In genomic region chr19:29715695-29716581, GRCh38 we compare ENCODE assay signal across 8 cellular contexts. TPM values are rescaled to one million over a fixed set of nuclear protein-coding genes. Genes with fewer than 3 reads are reported as not detected.
DNase-seq lines count a peak whose midpoint lies in the region; ATAC-seq, FAIRE-seq and TF ChIP-seq lines count a peak whose summit lies in the region.

No MANE protein-coding gene starts in this region.

- H3K27ac ChIP-seq in BLaER1 (peak overlapping the region; percentile 97), colonic mucosa (peak overlapping the region; percentile 94), mucosa of rectum (ENCODE audit: low read depth in 2 of 2, low read length in 2 of 2) (peak overlapping the region; percentile 83 to 92)

- TF ChIP-seq CTCF in colonic mucosa (IDR thresholded peaks at IDR 0.05) = no peak

- peak overlapping the region; percentile 96 for H3K4me2 ChIP-seq in BLaER1

- H3K4me1 ChIP-seq in BLaER1 (peaks cover 56% of the 10 kb centered on the region), NT2/D1 (ENCODE audit: insufficient read depth, insufficient read length) (peaks cover 7% of the 10 kb centered on the region), colonic mucosa (peaks cover 11% of the 10 kb centered on the region), mucosa of rectum (ENCODE audit: control insufficient read depth in 2 of 2, insufficient read depth in 2 of 2, low read length in 2 of 2) (peaks cover 11 to 14% of the 10 kb centered on the region in 2 donors)

- DNase-seq in NT2/D1 (ENCODE audit: low read depth, low spot score) (no peak), colonic mucosa (peak; percentile 59), GDM1 (lab: John Stamatoyannopoulos, UW) (no peak), frontal cortex (ENCODE audit: low spot score in 2 of 2) (no peak)

- peaks cover 8% of the 10 kb centered on the region; the same call in 1 of the 2 replicates for H3K36me3 ChIP-seq in BLaER1
- peaks cover 2% of the 10 kb centered on the region for H3K36me3 ChIP-seq in NT2/D1 (ENCODE audit: insufficient read depth, insufficient read length, low read length)
- no peaks in the 10 kb centered on the region for H3K36me3 ChIP-seq in colonic mucosa
- no peaks in the 10 kb centered on the region for H3K36me3 ChIP-seq in mucosa of rectum (ENCODE audit: control insufficient read depth in 2 of 2, insufficient read depth in 2 of 2, low read length in 2 of 2)

- H4K20me1 ChIP-seq in BLaER1 = peaks cover 28% of the 10 kb centered on the region

- H3K4me3 ChIP-seq in BLaER1 (peak overlapping the region; percentile 97), NT2/D1 (ENCODE audit: insufficient read length, low read depth) (peak overlapping the region; percentile 70), colonic mucosa (peak overlapping the region; percentile 95), mucosa of rectum (ENCODE audit: low read length in 2 of 2) (peak overlapping the region; percentile 74 to 84)

- ATAC-seq in GM19455 (IDR thresholded peaks at IDR 0.05; ENCODE audit: unreplicated experiment) (peak; percentile 13), GM21423 (IDR thresholded peaks at IDR 0.05; ENCODE audit: unreplicated experiment) (no peak)

- no peaks in the 10 kb centered on the region for H3K9me3 ChIP-seq in BLaER1
- H3K9me3 ChIP-seq in NT2/D1 (ENCODE audit: insufficient read depth, low read length) = no peaks in the 10 kb centered on the region
- no peaks in the 10 kb centered on the region for H3K9me3 ChIP-seq in colonic mucosa
- H3K9me3 ChIP-seq in mucosa of rectum (ENCODE audit: control insufficient read depth in 2 of 2, low read length in 2 of 2) = no peaks in the 10 kb centered on the region

- FAIRE-seq in frontal cortex (lab: Jason Lieb, UNC) = no peak

- H3K9ac ChIP-seq in BLaER1 (peak overlapping the region; percentile 98), NT2/D1 (ENCODE audit: insufficient read length, low read depth) (peak overlapping the region; percentile 83), colonic mucosa (ENCODE audit: low read depth in 2 of 2, low read length in 2 of 2) (peak overlapping the region; percentile 92 to 96), mucosa of rectum (ENCODE audit: low read depth in 1 of 2, low read length in 2 of 2) (peak overlapping the region; percentile 81 to 88)

- H3K27me3 ChIP-seq in BLaER1 (no peaks in the 10 kb centered on the region), NT2/D1 (ENCODE audit: insufficient read depth, insufficient read length) (no peaks in the 10 kb centered on the region), colonic mucosa (no peaks in the 10 kb centered on the region), mucosa of rectum (ENCODE audit: control insufficient read depth in 2 of 2, insufficient read depth in 2 of 2, low read length in 2 of 2) (no peaks in the 10 kb centered on the region)

- intact Hi-C loops in colonic mucosa (cut with DNase I) = loop anchor here (2.0 kb wide), 1 partner anchor 105 kb away; no protein-coding TSS in a partner anchor

RNA-seq across cellular contexts. Expression of gene C19orf12, which starts 0.9 kb away (rescaled TPM):
- total RNA-seq in colonic mucosa = 10 to 100 TPM; 15.2 to 15.3 TPM
- total RNA-seq in frontal cortex = 41.2 TPM

RNA-seq across cellular contexts. Expression of gene PLEKHF1, which starts 50.7 kb away (rescaled TPM):
- total RNA-seq in colonic mucosa (1 to 10 TPM; 2.8 to 3.4 TPM), frontal cortex (2.0 TPM)
